In the genomic region with DNA sequence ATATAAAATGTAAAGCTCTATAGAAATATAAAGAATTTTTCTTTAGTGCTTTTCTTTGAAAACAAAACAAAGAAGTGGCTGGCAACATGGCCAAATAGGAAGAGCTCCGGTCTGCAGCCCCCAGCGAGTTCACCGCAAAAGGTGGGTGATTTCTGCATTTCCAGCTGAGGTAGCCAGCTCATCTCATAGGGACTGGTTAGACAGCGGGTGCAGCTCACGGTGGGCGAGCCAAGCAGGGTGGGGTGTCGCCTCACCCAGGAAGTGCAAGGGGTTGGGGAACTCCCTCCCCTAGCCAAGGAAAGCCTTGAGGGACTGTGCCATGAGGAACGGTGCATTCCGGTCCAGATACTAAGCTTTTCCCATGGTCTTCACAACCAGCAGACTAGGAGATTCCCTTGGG, we compare ENCODE assay signal across 8 cellular contexts. TPM values are rescaled to one million over a fixed set of nuclear protein-coding genes. Genes with fewer than 3 reads are reported as not detected.
"Had no signal": no experiment of that assay in that cellular context is flagged by ENCODE, and none has a peak within 500 bp of the region (broad histone marks: within the 10 kb centered on the region; RNA-seq: fewer than 3 reads in every experiment).

No MANE protein-coding gene starts in this region.

- H3K4me3 ChIP-seq: K562 had no signal

- DNase-seq: IMR-90, KBM-7 had no signal

- H3K27ac ChIP-seq: HL-60 had no signal

- H3K36me3 Mint-ChIP-seq: IgD-negative memory B cell had no signal

- H3K4me3 Mint-ChIP-seq: IgD-negative memory B cell had no signal

- ATAC-seq: HepG2, K562 had no signal

- H3K27ac Mint-ChIP-seq: IgD-negative memory B cell had no signal

RNA-seq across cellular contexts. Expression of a gene that starts 21.0 kb away (rescaled TPM):
- total RNA-seq: HepG2, HT-29, HT1080, IMR-90, K562 had no signal
- polyA plus RNA-seq: IgD-negative memory B cell, IMR-90, K562 had no signal
